In genomic region chr5:143059355-143059754, GRCh38 we compare ENCODE assay signal across 29 cellular contexts.
A peak's percentile ranks its signal among the peaks of the same experiment; 100 is the strongest.
DNase-seq lines count a peak whose midpoint lies in the region; ATAC-seq, FAIRE-seq and TF ChIP-seq lines count a peak whose summit lies in the region.
"Had no signal": no experiment of that assay in that cellular context is flagged by ENCODE, and none has a peak within 500 bp of the region (broad histone marks: within the 10 kb centered on the region; RNA-seq: fewer than 3 reads in every experiment).

No MANE protein-coding gene starts in this region.

- no peaks in the 10 kb centered on the region for H3K9me3 ChIP-seq in SJSA1 (replicated peaks)
- H3K9me3 ChIP-seq in fibroblast of lung (ENCODE audit: control insufficient read depth, insufficient read depth, low read depth, low read length) = no peaks in the 10 kb centered on the region
- no peaks in the 10 kb centered on the region for H3K9me3 ChIP-seq in HepG2 (ENCODE audit: low read length)
- H3K9me3 ChIP-seq in lower lobe of right lung = no peaks in the 10 kb centered on the region
- H3K9me3 ChIP-seq in esophagus squamous epithelium = no peaks in the 10 kb centered on the region
- H3K9me3 ChIP-seq: BLaER1, breast epithelium, pancreas, upper lobe of left lung had no signal

- no peak overlapping the region for H3K4me3 ChIP-seq in SJSA1
- H3K4me3 ChIP-seq in fibroblast of lung (replicated peaks in 1 of 4; ENCODE audit: control extremely low read depth in 1 of 4, insufficient read depth in 1 of 4, low read depth in 3 of 4, low read length in 4 of 4) = no peak overlapping the region
- no peak overlapping the region for H3K4me3 ChIP-seq in HepG2 (replicated peaks in 1 of 3; ENCODE audit: insufficient read depth in 1 of 3, low read depth in 2 of 3, low read length in 3 of 3)
- no peak overlapping the region for H3K4me3 ChIP-seq in lower lobe of right lung
- H3K4me3 ChIP-seq in esophagus squamous epithelium = no peak overlapping the region
- H3K4me3 ChIP-seq: BLaER1, breast epithelium, lung, pancreas, PC-9, upper lobe of left lung had no signal

- no peak for TF ChIP-seq POLR2A in HepG2 (IDR thresholded peaks at IDR 0.05; ENCODE audit: insufficient read depth in 1 of 2, low read depth in 2 of 2, low read length in 2 of 2)
- TF ChIP-seq POLR2A in esophagus squamous epithelium (IDR thresholded peaks at IDR 0.05) = no peak

- intact Hi-C loops in HepG2 (cut with micrococcal nuclease; ENCODE audit: unreplicated experiment) (no loop called here), lower lobe of right lung (cut with DNase I) (no loop called here), esophagus squamous epithelium (cut with DNase I) (no loop called here)

- TF ChIP-seq CTCF in fibroblast of lung (conservative IDR thresholded peaks at IDR 0.05 in 1 of 2, IDR thresholded peaks at IDR 0.05 in 1 of 2; ENCODE audit: low read depth in 1 of 2, low read length in 2 of 2) (no peak), HepG2 (CRISPR knock-in tag; IDR thresholded peaks at IDR 0.05) (no peak), lower lobe of right lung (IDR thresholded peaks at IDR 0.05) (no peak), esophagus squamous epithelium (IDR thresholded peaks at IDR 0.05) (no peak)

- peaks cover 76% of the 10 kb centered on the region for H3K36me3 Mint-ChIP-seq in stimulated activated naive CD8-positive, alpha-beta T cell treated with anti-CD3 and anti-CD28 coated beads, Interleukin-15, Interleukin-2, amounts not matched to agents 100 ng/mL and 50 ng/mL, for 24 hours (ENCODE audit: low read depth)

- H3K9ac ChIP-seq in fibroblast of lung (ENCODE audit: insufficient read depth, low read length) = no peak overlapping the region
- H3K9ac ChIP-seq in HepG2 (ENCODE audit: insufficient read depth, low read depth, low read length) = no peak overlapping the region
- H3K9ac ChIP-seq: BLaER1 had no signal

- no peaks in the 10 kb centered on the region for H3K9me3 Mint-ChIP-seq in stimulated activated naive CD8-positive, alpha-beta T cell treated with anti-CD3 and anti-CD28 coated beads, Interleukin-15, Interleukin-2, amounts not matched to agents 100 ng/mL and 50 ng/mL, for 24 hours
- H3K9me3 Mint-ChIP-seq: nephron had no signal

- WGBS in HepG2 (ENCODE audit: low lambda C conversion rate) = 100% methylated on average over 1 of the region's 1 CpG
- WGBS in esophagus squamous epithelium, 2 donors = 92 to 100% methylated on average over 1 of the region's 1 CpG

- POLR2A ChIA-PET in HepG2 (lab: Yijun Ruan, JAX) = no interaction called here

- no peak overlapping the region for H3K4me3 Mint-ChIP-seq in stimulated activated naive CD8-positive, alpha-beta T cell treated with anti-CD3 and anti-CD28 coated beads, Interleukin-15, Interleukin-2, amounts not matched to agents 100 ng/mL and 50 ng/mL, for 24 hours
- H3K4me3 Mint-ChIP-seq: nephron had no signal

- no peaks in the 10 kb centered on the region for H3K27me3 Mint-ChIP-seq in stimulated activated naive CD8-positive, alpha-beta T cell treated with anti-CD3 and anti-CD28 coated beads, Interleukin-15, Interleukin-2, amounts not matched to agents 100 ng/mL and 50 ng/mL, for 24 hours

- in situ Hi-C loops in HepG2 (cut with HindIII; ENCODE audit: extremely low pct_ligation_motif_present, low pct_unique_long_range_greater_than_20kb) = no loop called here

- CTCF ChIA-PET in HepG2 (lab: Yijun Ruan, JAX; ENCODE audit: low intra/inter-chr PET ratio, low total read pairs) = no interaction called here

- no peak overlapping the region for H2AFZ ChIP-seq in fibroblast of lung (ENCODE audit: low read length)
- no peak overlapping the region for H2AFZ ChIP-seq in HepG2 (ENCODE audit: low read length)
- H2AFZ ChIP-seq: PC-9 had no signal

- H3K27ac ChIP-seq in SJSA1 (peak overlapping the region; percentile 80), fibroblast of lung (ENCODE audit: insufficient read depth, low read length) (peak overlapping the region; percentile 76), HepG2 (ENCODE audit: extremely low read length, insufficient read depth, low read length) (no peak overlapping the region), lower lobe of right lung (no peak overlapping the region), esophagus squamous epithelium (peak overlapping the region in 1 of 4 donors; percentile 10)
- H3K27ac ChIP-seq: BLaER1, breast epithelium, pancreas, PC-9 had no signal

- FAIRE-seq in HepG2 (lab: Jason Lieb, UNC) = no peak
- FAIRE-seq: colon, H1 had no signal

- BruUV-seq in HepG2 (replicated peaks; lab: Mats Ljungman, UMichigan) = no TSS peak

- DNase-seq in stimulated activated naive CD8-positive, alpha-beta T cell treated with anti-CD3 and anti-CD28 coated beads, Interleukin-15, Interleukin-2, amounts not matched to agents 100 U/mL and 50 U/mL, for 24 hours = no peak
- peak in 1 of 2 experiments; percentile 41 for DNase-seq in SJSA1 (ENCODE audit: low read depth in 1 of 2, low spot score in 2 of 2)
- no peak for DNase-seq in fibroblast of lung (ENCODE audit: low read depth in 2 of 2)
- no peak for DNase-seq in HepG2 (ENCODE audit: low spot score)
- DNase-seq in CD1c-positive myeloid dendritic cell (ENCODE audit: extremely low spot score) = no peak
- no peak for DNase-seq in lower lobe of right lung
- DNase-seq in esophagus squamous epithelium (lab: John Stamatoyannopoulos, UW) = no peak
- DNase-seq: activated CD4-positive, alpha-beta T cell treated with anti-CD3 and anti-CD28 coated beads, Interleukin-2, amount 50 U/mL, for 4 hours; activated naive CD4-positive, alpha-beta T cell treated with anti-CD3 and anti-CD28 coated beads, Interleukin-2, amount 50 U/mL, for 16 hours; DND-41; NCI-H1092; NCI-H1694 treated with DMSO at 0.1 percent for 48 hours; NCI-H2171 treated with DMSO at 0.1 percent for 48 hours; NCI-H510A treated with DMSO at 0.1 percent for 48 hours; NK-92 treated with Interleukin-12 subunit alpha and Interleukin-12 subunit beta, amount 100 ng/mL, for 24 hours; pancreas; PC-9; SIG-M5; substantia nigra; SW 1271; T1000; upper lobe of left lung had no signal

- peaks cover 8% of the 10 kb centered on the region for H3K36me3 ChIP-seq in SJSA1
- H3K36me3 ChIP-seq in fibroblast of lung (ENCODE audit: control insufficient read depth, insufficient read depth, low read length) = no peaks in the 10 kb centered on the region
- H3K36me3 ChIP-seq in HepG2 (replicated peaks in 1 of 2; ENCODE audit: control insufficient read depth in 1 of 2, insufficient read depth in 2 of 2, low read length in 2 of 2) = peaks cover 5 to 19% of the 10 kb centered on the region in 2 experiments; a peak in 4 of 5 replicates
- no peaks in the 10 kb centered on the region for H3K36me3 ChIP-seq in lower lobe of right lung
- peaks cover 0 to 19% (median 0%) of the 10 kb centered on the region in 3 donors for H3K36me3 ChIP-seq in esophagus squamous epithelium
- H3K36me3 ChIP-seq: breast epithelium, pancreas had no signal

- H4K20me1 ChIP-seq in fibroblast of lung (ENCODE audit: control insufficient read depth, extremely low read depth, insufficient read depth, low read length) (no peaks in the 10 kb centered on the region), HepG2 (ENCODE audit: insufficient read depth, low read length) (no peaks in the 10 kb centered on the region)
- H4K20me1 ChIP-seq: BLaER1 had no signal

- H3K4me2 ChIP-seq in fibroblast of lung (ENCODE audit: extremely low read depth, insufficient read depth, low read length) (peak overlapping the region; percentile 5), HepG2 (ENCODE audit: low read depth, low read length) (no peak overlapping the region)
- H3K4me2 ChIP-seq: BLaER1, PC-9 had no signal

- H3K27me3 ChIP-seq in SJSA1 (replicated peaks) (no peaks in the 10 kb centered on the region), fibroblast of lung (ENCODE audit: control insufficient read depth, insufficient read depth, low read length) (no peaks in the 10 kb centered on the region), HepG2 (ENCODE audit: control insufficient read depth in 1 of 2, insufficient read depth in 2 of 2, low read length in 2 of 2) (no peaks in the 10 kb centered on the region), lower lobe of right lung (ENCODE audit: low read depth) (no peaks in the 10 kb centered on the region), esophagus squamous epithelium (no peaks in the 10 kb centered on the region)
- H3K27me3 ChIP-seq: BLaER1, breast epithelium, pancreas, upper lobe of left lung had no signal

- H3K79me2 ChIP-seq in fibroblast of lung (ENCODE audit: control insufficient read depth, insufficient read depth, low read length) (no peaks in the 10 kb centered on the region), HepG2 (ENCODE audit: insufficient read depth, low read length) (no peaks in the 10 kb centered on the region)

- peaks cover 84% of the 10 kb centered on the region for H3K4me1 ChIP-seq in SJSA1 (replicated peaks)
- H3K4me1 ChIP-seq in fibroblast of lung (ENCODE audit: control insufficient read depth, extremely low read depth, insufficient read depth, low read length) = peaks cover 53% of the 10 kb centered on the region
- H3K4me1 ChIP-seq in HepG2 (ENCODE audit: insufficient read depth, low read length) = no peaks in the 10 kb centered on the region
- peaks cover 58% of the 10 kb centered on the region for H3K4me1 ChIP-seq in lower lobe of right lung
- H3K4me1 ChIP-seq in esophagus squamous epithelium = peaks cover 15 to 47% (median 16%) of the 10 kb centered on the region in 3 donors

- no peak for ATAC-seq in stimulated activated naive CD8-positive, alpha-beta T cell treated with anti-CD3 and anti-CD28 coated beads, Interleukin-15, Interleukin-2, amounts not matched to agents 100 U/mL and 50 U/mL, for 24 hours
- ATAC-seq in HepG2 = no peak
- no peak for ATAC-seq in lower lobe of right lung
- ATAC-seq: pancreas had no signal

- no peak for TF ChIP-seq RAD21 in HepG2 (CRISPR knock-in tag; IDR thresholded peaks at IDR 0.05)

- H3K27ac Mint-ChIP-seq in stimulated activated naive CD8-positive, alpha-beta T cell treated with anti-CD3 and anti-CD28 coated beads, Interleukin-15, Interleukin-2, amounts not matched to agents 100 ng/mL and 50 ng/mL, for 24 hours = peak overlapping the region; percentile 34

- H3K4me1 Mint-ChIP-seq in stimulated activated naive CD8-positive, alpha-beta T cell treated with anti-CD3 and anti-CD28 coated beads, Interleukin-15, Interleukin-2, amounts not matched to agents 100 ng/mL and 50 ng/mL, for 24 hours (ENCODE audit: low read depth) = peaks cover 58% of the 10 kb centered on the region

- no peak for TF ChIP-seq EP300 in HepG2 (IDR thresholded peaks at IDR 0.05; ENCODE audit: low read depth in 2 of 2, low read length in 2 of 2)
- TF ChIP-seq EP300 in HepG2 (CRISPR knock-in tag; IDR thresholded peaks at IDR 0.05; ENCODE audit: borderline replicate concordance) = no peak

TF ChIP-seq in HepG2, 621 proteins besides CTCF, POLR2A, EP300 and RAD21:
- TF ChIP-seq ZNF484 (CRISPR knock-in tag; IDR thresholded peaks at IDR 0.05; ENCODE audit: borderline replicate concordance, low read depth) (no peak), ZNF326 (CRISPR knock-in tag; IDR thresholded peaks at IDR 0.05; ENCODE audit: borderline replicate concordance) (no peak)

Comparison
In these comparisons a context has a peak if more than half of its experiments do, and no peak if none do; other contexts are left out.
1. H3K27ac ChIP-seq: peak in SJSA1 (single experiment) and fibroblast of lung (single experiment); none in HepG2 (single experiment) and lower lobe of right lung (single experiment).